11 cellular contexts compared by ENCODE assay signal in the genomic region with DNA sequence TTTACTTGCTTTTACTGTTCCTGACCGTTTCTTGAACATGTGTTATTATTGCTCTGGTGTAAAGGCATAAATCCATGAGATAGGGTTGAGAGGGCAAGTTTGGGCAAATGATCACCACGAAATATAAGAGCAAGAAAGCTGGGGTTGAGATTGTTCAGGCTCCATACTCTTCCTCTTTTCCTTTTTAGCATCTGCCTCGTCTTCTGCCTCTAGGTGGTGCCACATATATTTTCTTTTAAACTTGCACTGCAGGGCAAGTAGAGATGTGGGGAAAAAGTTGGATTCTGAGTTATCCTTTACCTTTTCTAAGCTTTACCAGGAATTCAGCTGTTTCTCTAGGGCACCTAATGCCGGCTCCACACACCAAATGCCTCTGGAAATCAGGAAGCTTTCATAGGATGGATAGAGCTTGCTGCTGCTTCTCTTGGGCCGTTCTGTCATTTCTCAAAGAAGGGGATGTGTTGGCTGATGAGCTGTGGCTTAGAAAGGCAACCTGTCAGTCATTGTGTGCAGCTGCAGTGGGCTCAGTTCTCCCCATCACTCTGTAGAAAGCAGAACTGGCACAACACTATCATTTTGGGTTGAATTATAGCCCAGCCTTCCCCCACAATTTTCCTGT.
A peak's percentile ranks its signal among the peaks of the same experiment; 100 is the strongest.
DNase-seq lines count a peak whose midpoint lies in the region; ATAC-seq and TF ChIP-seq lines count a peak whose summit lies in the region.
"Had no signal": no experiment of that assay in that cellular context is flagged by ENCODE, and none has a peak within 500 bp of the region (broad histone marks: within the 10 kb centered on the region; RNA-seq: fewer than 3 reads in every experiment).

No MANE protein-coding gene starts in this region.

- H3K4me1 ChIP-seq in esophagus squamous epithelium, result peaks cover 0 to 19% (median 0%) of the 10 kb centered on the region in 3 donors
- H3K4me1 ChIP-seq in tibial artery, result peaks cover 0 to 8% (median 7%) of the 10 kb centered on the region in 4 donors

- H3K36me3 ChIP-seq in esophagus squamous epithelium, result no peaks in the 10 kb centered on the region
- H3K36me3 ChIP-seq in tibial artery, result no peaks in the 10 kb centered on the region

- H3K4me1 Mint-ChIP-seq in CD4-positive, alpha-beta T cell (ENCODE audit: low read depth), result no peaks in the 10 kb centered on the region
- H3K4me1 Mint-ChIP-seq: naive B cell had no signal

- DNase-seq in NOMO-1 (lab: John Stamatoyannopoulos, UW; ENCODE audit: unreplicated experiment in 2 of 2), result peak; percentile 16 to 52
- no peak for DNase-seq in NOMO-1 treated with dmso at 0.1 percent for 144 hours (lab: John Stamatoyannopoulos, UW; ENCODE audit: unreplicated experiment)
- DNase-seq in OCI-M1 (lab: John Stamatoyannopoulos, UW), result peak; percentile 64
- DNase-seq in esophagus squamous epithelium (lab: John Stamatoyannopoulos, UW), result no peak
- DNase-seq in tibial artery, result no peak
- no peak for DNase-seq in CD4-positive, alpha-beta T cell
- no peak for DNase-seq in iPS-NIHi11 (ENCODE audit: low spot score)
- no peak for DNase-seq in HuH-7 (ENCODE audit: low spot score)
- DNase-seq: aorta, naive B cell had no signal

- ATAC-seq in CD4-positive, alpha-beta T cell (ENCODE audit: poor library complexity), result no peak

- H3K27ac Mint-ChIP-seq in CD4-positive, alpha-beta T cell, result no peak overlapping the region
- H3K27ac Mint-ChIP-seq: naive B cell had no signal

- CTCF ChIA-PET in CD4-positive, alpha-beta T cell (lab: Charles Lee), result no interaction called here

- peak in 5 of 6 experiments; percentile 6 to 52 (median 30) for TF ChIP-seq CTCF in esophagus squamous epithelium (IDR thresholded peaks at IDR 0.05)
- peak; percentile 29 to 33 for TF ChIP-seq CTCF in tibial artery (IDR thresholded peaks at IDR 0.05)
- no peak for TF ChIP-seq CTCF in CD4-positive, alpha-beta T cell (IDR thresholded peaks at IDR 0.05)

- H3K9me3 Mint-ChIP-seq in CD4-positive, alpha-beta T cell, result no peaks in the 10 kb centered on the region

- 42 to 50% methylated on average over 5 of the region's 5 CpGs for WGBS in esophagus squamous epithelium, 2 donors

- no peak for TF ChIP-seq POLR2A in esophagus squamous epithelium (IDR thresholded peaks at IDR 0.05)

- POLR2A ChIA-PET in CD4-positive, alpha-beta T cell (lab: Charles Lee), result no interaction called here

- peaks cover 24% of the 10 kb centered on the region for H3K27me3 Mint-ChIP-seq in CD4-positive, alpha-beta T cell

- H3K9me3 ChIP-seq in esophagus squamous epithelium (no peaks in the 10 kb centered on the region), tibial artery (no peaks in the 10 kb centered on the region)
- H3K9me3 ChIP-seq in CD4-positive, alpha-beta T cell (ENCODE audit: control insufficient read depth, low read length), result no peaks in the 10 kb centered on the region
- H3K9me3 ChIP-seq: BLaER1 treated with 17β-estradiol and CSF1 and Interleukin-3, amounts not matched to agents 10 nM and 100 nM had no signal

- H3K4me3 Mint-ChIP-seq in CD4-positive, alpha-beta T cell, result no peak overlapping the region
- H3K4me3 Mint-ChIP-seq: naive B cell had no signal

- H3K27ac ChIP-seq in esophagus squamous epithelium (no peak overlapping the region), tibial artery (no peak overlapping the region)
- no peak overlapping the region for H3K27ac ChIP-seq in CD4-positive, alpha-beta T cell (ENCODE audit: low read depth, low read length)

- H3K36me3 Mint-ChIP-seq in CD4-positive, alpha-beta T cell (ENCODE audit: low read depth), result no peaks in the 10 kb centered on the region

- no peak overlapping the region for H3K4me3 ChIP-seq in esophagus squamous epithelium
- no peak overlapping the region for H3K4me3 ChIP-seq in tibial artery
- H3K4me3 ChIP-seq: BLaER1 treated with 17β-estradiol and CSF1 and Interleukin-3, amounts not matched to agents 10 nM and 100 nM had no signal

- intact Hi-C loops in esophagus squamous epithelium (cut with DNase I) (no loop called here), tibial artery (cut with DNase I; ENCODE audit: low total_unique reads) (no loop called here)
- intact Hi-C loops in CD4-positive, alpha-beta T cell (cut with DNase I, micrococcal nuclease), result no loop called here

- H3K27me3 ChIP-seq in esophagus squamous epithelium (no peaks in the 10 kb centered on the region), tibial artery (no peaks in the 10 kb centered on the region)
- H3K27me3 ChIP-seq in CD4-positive, alpha-beta T cell (ENCODE audit: control insufficient read depth, insufficient read depth, low read length), result no peaks in the 10 kb centered on the region
- H3K27me3 ChIP-seq: BLaER1 treated with 17β-estradiol and CSF1 and Interleukin-3, amounts not matched to agents 10 nM and 100 nM had no signal

Comparison
In these comparisons a context has a peak if more than half of its experiments do, and no peak if none do; other contexts are left out.
1. DNase-seq: peak in NOMO-1 (2 of 2) and OCI-M1 (single experiment); none in NOMO-1 treated with dmso at 0.1 percent for 144 hours (single experiment), esophagus squamous epithelium (single experiment), tibial artery (0 of 2), CD4-positive, alpha-beta T cell (0 of 10), iPS-NIHi11 (single experiment) and HuH-7 (single experiment).